Comparison of ENCODE assay signal across 13 cellular contexts in genomic region chr21:43600642-43601397, GRCh38. TPM values are rescaled to one million over a fixed set of nuclear protein-coding genes. Genes with fewer than 3 reads are reported as not detected.
DNase-seq lines count a peak whose midpoint lies in the region; ATAC-seq and TF ChIP-seq lines count a peak whose summit lies in the region.
"Had no signal": no experiment of that assay in that cellular context is flagged by ENCODE, and none has a peak within 500 bp of the region (broad histone marks: within the 10 kb centered on the region; RNA-seq: fewer than 3 reads in every experiment).

No MANE protein-coding gene starts in this region.

- BruUV-seq in Calu3 (replicated peaks; lab: Mats Ljungman, UMichigan), result no TSS peak

- intact Hi-C loops in Calu3 (cut with micrococcal nuclease; ENCODE audit: unreplicated experiment), result loop anchor here (5.0 kb wide), 1 partner anchor 36 kb away; no protein-coding TSS in a partner anchor
- intact Hi-C loops in colonic mucosa (cut with DNase I), result no loop called here

- no peak overlapping the region for H3K27ac ChIP-seq in colonic mucosa

- no peaks in the 10 kb centered on the region for H3K9me3 ChIP-seq in colonic mucosa

- H3K9me3 Mint-ChIP-seq in Calu3 (ENCODE audit: low read depth, unreplicated experiment), result no peaks in the 10 kb centered on the region
- H3K9me3 Mint-ChIP-seq: naive thymus-derived CD4-positive, alpha-beta T cell; stimulated activated memory B cell treated with anti-CD40 and anti-IgM and Interleukin-4, amounts not matched to agents 10 μg/mL and 1 μg/mL and 100 μg/mL, for 72 hours had no signal

- no peaks in the 10 kb centered on the region for H3K36me3 Mint-ChIP-seq in Calu3 (ENCODE audit: insufficient read depth, unreplicated experiment)
- H3K36me3 Mint-ChIP-seq: naive thymus-derived CD4-positive, alpha-beta T cell; stimulated activated memory B cell treated with anti-CD40 and anti-IgM and Interleukin-4, amounts not matched to agents 10 μg/mL and 1 μg/mL and 100 μg/mL, for 72 hours had no signal

- peaks cover 22% of the 10 kb centered on the region for H3K4me1 Mint-ChIP-seq in Calu3 (ENCODE audit: low read depth, unreplicated experiment)

- no peaks in the 10 kb centered on the region for H3K36me3 ChIP-seq in colonic mucosa

- H3K27me3 Mint-ChIP-seq in Calu3 (ENCODE audit: unreplicated experiment), result no peaks in the 10 kb centered on the region

- H3K9ac ChIP-seq in colonic mucosa (ENCODE audit: low read depth in 2 of 2, low read length in 2 of 2), result no peak overlapping the region

- CTCF ChIA-PET in Calu3 (lab: Charles Lee), result interaction anchor here (0.8 to 1.1 kb wide), 2 partner anchors 9 to 15 kb away, joined by 3 to 4 read pairs; no protein-coding TSS in a partner anchor

- no peak overlapping the region for H3K27ac Mint-ChIP-seq in Calu3 (ENCODE audit: unreplicated experiment)
- H3K27ac Mint-ChIP-seq: stimulated activated memory B cell treated with anti-CD40 and anti-IgM and Interleukin-4, amounts not matched to agents 10 μg/mL and 1 μg/mL and 100 μg/mL, for 72 hours had no signal

- H3K27me3 ChIP-seq in colonic mucosa, result no peaks in the 10 kb centered on the region

- TF ChIP-seq CTCF in Calu3 (IDR thresholded peaks at IDR 0.05; ENCODE audit: unreplicated experiment) (no peak), colonic mucosa (IDR thresholded peaks at IDR 0.05) (no peak)

- no peak for ATAC-seq in HG02678 (IDR thresholded peaks at IDR 0.05; ENCODE audit: unreplicated experiment)
- no peak for ATAC-seq in GM19463 (IDR thresholded peaks at IDR 0.05; ENCODE audit: unreplicated experiment)
- no peak for ATAC-seq in GM21526 (IDR thresholded peaks at IDR 0.05; ENCODE audit: low FRiP score, unreplicated experiment)
- ATAC-seq: naive thymus-derived CD4-positive, alpha-beta T cell had no signal

- no peak overlapping the region for H3K4me3 ChIP-seq in colonic mucosa

- H3K4me3 Mint-ChIP-seq in Calu3 (ENCODE audit: low read depth, unreplicated experiment), result no peak overlapping the region
- H3K4me3 Mint-ChIP-seq: naive thymus-derived CD4-positive, alpha-beta T cell; stimulated activated memory B cell treated with anti-CD40 and anti-IgM and Interleukin-4, amounts not matched to agents 10 μg/mL and 1 μg/mL and 100 μg/mL, for 72 hours had no signal

- peak; percentile 21 for DNase-seq in Calu3
- peak; percentile 59 for DNase-seq in NCI-H1105 treated with DMSO at 0.1 percent for 48 hours (lab: John Stamatoyannopoulos, UW)
- peak; percentile 81 for DNase-seq in amniotic stem cell (lab: John Stamatoyannopoulos, UW)
- peak; percentile 59 for DNase-seq in kidney glomerular epithelial cell (lab: John Stamatoyannopoulos, UW)
- DNase-seq in colonic mucosa, result no peak
- DNase-seq: cortex of kidney; Kasumi-1; naive thymus-derived CD4-positive, alpha-beta T cell; NCI-H526 treated with DMSO at 0.1 percent for 48 hours had no signal

- no peaks in the 10 kb centered on the region for H3K4me1 ChIP-seq in colonic mucosa

RNA-seq across cellular contexts. Expression of gene HSF2BP, which starts 58.5 kb away (rescaled TPM):
- total RNA-seq in Calu3 (2022) (0.95 and 1.5 TPM in 2 replicates), colonic mucosa (under 1 TPM in 1 of 2 donors, not detected in 1; 0.45 TPM)

RNA-seq across cellular contexts. Expression of gene RRP1B, which starts 58.5 kb away (rescaled TPM):
- total RNA-seq in Calu3 (2022), result 24.6 and 26.0 TPM in 2 replicates
- 10 to 100 TPM; 11.0 to 22.1 TPM for total RNA-seq in colonic mucosa
